8 cellular contexts compared by ENCODE assay signal in the genomic region with DNA sequence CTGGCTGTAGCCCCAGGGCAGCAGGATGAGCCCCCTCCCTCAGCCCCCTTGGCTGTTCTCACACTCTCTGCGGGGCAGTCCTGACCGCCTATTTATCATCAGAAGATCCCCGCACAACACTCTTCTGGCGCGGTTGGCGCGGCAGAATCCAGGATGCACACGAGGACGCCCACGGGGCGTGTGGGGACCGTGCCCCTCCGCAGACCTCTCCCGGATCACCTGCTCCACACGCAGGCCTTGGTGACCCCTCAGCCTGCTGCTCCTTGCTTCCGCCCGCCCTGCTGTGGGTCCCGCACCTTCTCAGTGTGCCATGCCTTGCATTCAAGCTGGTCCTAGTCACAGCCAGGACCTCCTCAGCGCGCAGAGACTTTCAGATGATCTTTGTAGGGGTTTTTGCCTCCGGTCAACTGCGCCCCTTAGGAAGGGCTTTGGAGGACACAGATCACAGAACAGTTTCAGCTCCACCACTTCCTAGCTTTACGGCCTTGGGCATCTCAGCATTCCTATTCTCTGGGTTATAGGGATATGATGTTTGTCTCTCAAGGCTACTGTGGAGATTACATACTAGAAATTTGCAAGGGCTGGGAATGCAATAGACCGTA. TPM values are rescaled to one million over a fixed set of nuclear protein-coding genes. Genes with fewer than 3 reads are reported as not detected.
DNase-seq lines count a peak whose midpoint lies in the region; FAIRE-seq and TF ChIP-seq lines count a peak whose summit lies in the region.

No MANE protein-coding gene starts in this region.

- H3K27ac Mint-ChIP-seq in CD8-positive, alpha-beta memory T cell = no peak overlapping the region

- H3K27ac ChIP-seq in CD8-positive, alpha-beta memory T cell (ENCODE audit: low read depth, low read length) = no peak overlapping the region
- no peak overlapping the region for H3K27ac ChIP-seq in SK-N-MC
- no peak overlapping the region for H3K27ac ChIP-seq in rectal smooth muscle tissue (ENCODE audit: low read depth, low read length)

- CTCF ChIA-PET in CD8-positive, alpha-beta memory T cell (lab: Charles Lee) = interaction anchor here (1.6 kb wide), 1 partner anchor 19 kb away, joined by 6 read pairs; no protein-coding TSS in a partner anchor

- peaks cover 0 to 3% (median 0%) of the 10 kb centered on the region in 5 donors for H3K9me3 Mint-ChIP-seq in CD8-positive, alpha-beta memory T cell

- FAIRE-seq in urothelium cell line (lab: Jason Lieb, UNC) = no peak

- no peaks in the 10 kb centered on the region for H3K4me1 ChIP-seq in CD8-positive, alpha-beta memory T cell (ENCODE audit: insufficient read depth, low read length)
- H3K4me1 ChIP-seq in rectal smooth muscle tissue (ENCODE audit: control insufficient read depth, insufficient read depth, low read length) = peaks cover 9% of the 10 kb centered on the region

- peaks cover 0 to 14% (median 7%) of the 10 kb centered on the region in 3 donors for H3K4me1 Mint-ChIP-seq in CD8-positive, alpha-beta memory T cell

- no peak overlapping the region for H3K4me3 ChIP-seq in CD8-positive, alpha-beta memory T cell (ENCODE audit: low read length)
- peak overlapping the region; percentile 81 for H3K4me3 ChIP-seq in SK-N-MC
- peak overlapping the region; percentile 60 for H3K4me3 ChIP-seq in fibroblast of villous mesenchyme (ENCODE audit: low read depth, low read length)
- H3K4me3 ChIP-seq in rectal smooth muscle tissue (ENCODE audit: low read length) = peak overlapping the region; percentile 58

- peaks cover 0 to 4% (median 2%) of the 10 kb centered on the region in 3 donors for H3K36me3 Mint-ChIP-seq in CD8-positive, alpha-beta memory T cell

- peaks cover 18 to 53% of the 10 kb centered on the region in 2 donors for H3K27me3 Mint-ChIP-seq in CD8-positive, alpha-beta memory T cell

- H3K36me3 ChIP-seq in CD8-positive, alpha-beta memory T cell (ENCODE audit: insufficient read depth, low read length) = no peaks in the 10 kb centered on the region
- no peaks in the 10 kb centered on the region for H3K36me3 ChIP-seq in SK-N-MC (ENCODE audit: insufficient read depth, low read length)
- H3K36me3 ChIP-seq in rectal smooth muscle tissue (ENCODE audit: control insufficient read depth, insufficient read depth, low read length) = no peaks in the 10 kb centered on the region

- H3K4me3 Mint-ChIP-seq in CD8-positive, alpha-beta memory T cell = peak overlapping the region; percentile 38 to 84 (median 60)

- no peaks in the 10 kb centered on the region for H3K9me3 ChIP-seq in CD8-positive, alpha-beta memory T cell (ENCODE audit: low read length)
- no peaks in the 10 kb centered on the region for H3K9me3 ChIP-seq in SK-N-MC (ENCODE audit: low read depth, low read length)

- POLR2A ChIA-PET in CD8-positive, alpha-beta memory T cell (lab: Charles Lee) = no interaction called here

- peak in 1 of 5 donors; percentile 19 for DNase-seq in CD8-positive, alpha-beta memory T cell
- DNase-seq in SK-N-MC (ENCODE audit: low read depth, low spot score) (no peak), fibroblast of villous mesenchyme (ENCODE audit: low read depth) (no peak), NCI-H2081 (lab: John Stamatoyannopoulos, UW) (no peak), urothelium cell line (ENCODE audit: low spot score) (no peak), 8988T (no peak)
- DNase-seq in stimulated activated CD4-positive, alpha-beta T cell treated with anti-CD3 and anti-CD28 coated beads, Interleukin-2, amount 100 ng/mL, for 24 hours = no peak

- peaks cover 12% of the 10 kb centered on the region for H3K27me3 ChIP-seq in CD8-positive, alpha-beta memory T cell (ENCODE audit: insufficient read depth, low read length, poor library complexity, severe bottlenecking)
- peaks cover 6% of the 10 kb centered on the region for H3K27me3 ChIP-seq in rectal smooth muscle tissue (ENCODE audit: control insufficient read depth, insufficient read depth, low read length)

- no peak for TF ChIP-seq CTCF in fibroblast of villous mesenchyme (IDR thresholded peaks at IDR 0.05; ENCODE audit: insufficient read depth, low read depth, low read length)

- H3K9ac ChIP-seq in SK-N-MC (ENCODE audit: insufficient read length) (no peak overlapping the region), rectal smooth muscle tissue (ENCODE audit: low read length) (no peak overlapping the region)

RNA-seq across cellular contexts. Expression of a gene that starts 0.8 kb away (rescaled TPM):
- total RNA-seq in CD8-positive, alpha-beta memory T cell = under 1 TPM; 0.11 to 0.24 TPM
- not detected for polyA plus RNA-seq in CD8-positive, alpha-beta memory T cell
- total RNA-seq in fibroblast of villous mesenchyme = 1.9 and 5.2 TPM in 2 replicates
